ENCODE assay signal across 20 cellular contexts in the genomic region with DNA sequence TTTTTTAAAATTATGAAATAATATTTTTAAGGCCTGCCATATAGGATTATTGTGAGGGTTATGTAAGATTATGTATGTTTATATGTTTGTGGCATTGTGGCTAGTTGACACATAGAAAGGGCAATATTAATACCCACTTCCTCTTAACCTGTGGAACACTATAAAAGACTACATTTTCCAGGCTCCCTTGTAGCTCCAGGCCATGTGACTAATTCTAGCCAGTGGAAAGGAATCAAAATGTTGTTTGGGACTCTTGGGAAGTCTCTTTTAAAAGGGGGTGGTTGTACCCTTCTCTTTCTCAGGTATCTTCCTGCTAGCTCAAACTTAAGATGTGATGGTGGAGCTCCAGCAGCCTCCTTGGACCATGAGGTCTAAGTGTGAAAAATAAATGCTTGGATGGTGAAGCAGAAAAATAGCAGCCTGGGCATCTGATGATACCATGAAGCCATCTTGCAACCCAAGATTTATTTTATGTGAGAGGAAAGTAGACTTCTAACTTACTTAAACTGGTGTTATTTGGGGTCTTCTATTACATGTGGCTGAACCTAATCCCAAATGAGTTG. TPM values are rescaled to one million over a fixed set of nuclear protein-coding genes. Genes with fewer than 3 reads are reported as not detected.
A peak's percentile ranks its signal among the peaks of the same experiment; 100 is the strongest.
DNase-seq lines count a peak whose midpoint lies in the region; ATAC-seq, FAIRE-seq and TF ChIP-seq lines count a peak whose summit lies in the region.
"Had no signal": no experiment of that assay in that cellular context is flagged by ENCODE, and none has a peak within 500 bp of the region (broad histone marks: within the 10 kb centered on the region; RNA-seq: fewer than 3 reads in every experiment).

No MANE protein-coding gene starts in this region.

- no peaks in the 10 kb centered on the region for H3K79me2 ChIP-seq in K562 (ENCODE audit: control insufficient read depth, insufficient read depth, low read length)

- intact Hi-C loops in K562 (cut with micrococcal nuclease) = no loop called here

- no TSS peak for BruUV-seq in K562 (replicated peaks; lab: Mats Ljungman, UMichigan)

- no peak for TF ChIP-seq EP300 in K562 (IDR thresholded peaks at IDR 0.05; ENCODE audit: low read length)

- no peak overlapping the region for H3K27ac ChIP-seq in K562 (ENCODE audit: extremely low read depth, low read depth, low read length)
- H3K27ac ChIP-seq: A549, C4-2B had no signal

- no peak overlapping the region for H3K9ac ChIP-seq in K562 (ENCODE audit: insufficient read depth in 1 of 2, low read depth in 2 of 2, low read length in 2 of 2)

- ATAC-seq in K562 = no peak
- ATAC-seq: A549; CD8-positive, alpha-beta T cell; GM23338 had no signal

- no peak for TF ChIP-seq RAD21 in K562 (CRISPR knock-in tag; conservative IDR thresholded peaks at IDR 0.05 in 1 of 2, IDR thresholded peaks at IDR 0.05 in 1 of 2)

- H3K36me3 ChIP-seq in K562 (ENCODE audit: control insufficient read depth, insufficient read depth, low read length) = no peaks in the 10 kb centered on the region
- H3K36me3 ChIP-seq: BE2C had no signal

- DNase-seq in CD1c-positive myeloid dendritic cell (ENCODE audit: extremely low spot score) (peak; percentile 19), ELR (ENCODE audit: low read depth) (peak; percentile 20), NB4 (ENCODE audit: low read depth) (peak; percentile 34), K562 (ENCODE audit: extremely low read depth in 1 of 4, low spot score in 3 of 4) (no peak), NCI-H748 treated with DMSO at 0.1 percent for 48 hours (lab: John Stamatoyannopoulos, UW) (no peak), NCI-H69 (lab: John Stamatoyannopoulos, UW) (no peak)
- DNase-seq in activated CD4-positive, alpha-beta T cell treated with anti-CD3 and anti-CD28 coated beads for 4 hours = no peak
- DNase-seq: BE2C; CD8-positive, alpha-beta T cell; COR-L47; DMS153; DMS79 treated with DMSO at 0.1 percent for 48 hours; EL; GDM1; HCEC 1CT; HFFc6 had no signal

- peaks cover 0 to 3% of the 10 kb centered on the region in 2 experiments; a peak in 2 of 5 replicates for H3K4me1 ChIP-seq in K562 (replicated peaks in 1 of 2; ENCODE audit: control insufficient read depth in 2 of 2, insufficient read depth in 2 of 2, low read length in 2 of 2)
- H3K4me1 ChIP-seq: BE2C had no signal

- TF ChIP-seq CTCF in NB4 (IDR thresholded peaks at IDR 0.05; ENCODE audit: low read depth, low read length) = no peak
- no peak for TF ChIP-seq CTCF in K562 (IDR thresholded peaks at IDR 0.05 in 2 of 3, conservative IDR thresholded peaks at IDR 0.05 in 1 of 3; ENCODE audit: insufficient read depth in 2 of 3, low read depth in 1 of 3, low read length in 3 of 3)

- H3K9me3 ChIP-seq in K562 (replicated peaks; ENCODE audit: control insufficient read depth, insufficient read depth, low read depth, low read length) = no peaks in the 10 kb centered on the region
- H3K9me3 ChIP-seq: A549, BE2C had no signal

- CTCF ChIA-PET in K562 (lab: Yijun Ruan, JAX; ENCODE audit: low intra/inter-chr PET ratio) = no interaction called here

- TF ChIP-seq POLR2A in NB4 (IDR thresholded peaks at IDR 0.05; ENCODE audit: extremely low read depth, insufficient read length) (no peak), K562 (conservative IDR thresholded peaks at IDR 0.05) (no peak)

- H3K4me3 ChIP-seq in NB4 (ENCODE audit: low read depth, low read length) (no peak overlapping the region), K562 (no peak overlapping the region)
- H3K4me3 ChIP-seq: A549, GM23338 had no signal

- H3K9me1 ChIP-seq in K562 (ENCODE audit: control insufficient read depth, insufficient read depth, low read length) = no peaks in the 10 kb centered on the region

- POLR2A ChIA-PET in K562 (lab: Yijun Ruan, JAX) = interaction anchor here (0.7 kb wide), 1 partner anchor 148 kb away, joined by 3 read pairs; no protein-coding TSS in a partner anchor

- FAIRE-seq in K562 (lab: Jason Lieb, UNC) = no peak
- FAIRE-seq: A549, D721Med had no signal

- peaks cover 7 to 15% of the 10 kb centered on the region in 2 experiments for H3K27me3 ChIP-seq in K562 (ENCODE audit: control insufficient read depth in 2 of 2, insufficient read depth in 2 of 2, low read length in 2 of 2)
- H3K27me3 ChIP-seq: BE2C had no signal

- no peak overlapping the region for H2AFZ ChIP-seq in K562 (ENCODE audit: low read depth, low read length)
- H2AFZ ChIP-seq: GM23338 had no signal

- in situ Hi-C loops in K562 (cut with MboI) = no loop called here

- no peak overlapping the region for H3K4me2 ChIP-seq in K562 (ENCODE audit: insufficient read depth, low read length)
- H3K4me2 ChIP-seq: A549, GM23338 had no signal

- H4K20me1 ChIP-seq in K562 (replicated peaks; ENCODE audit: control insufficient read depth, insufficient read depth, low read length) = no peaks in the 10 kb centered on the region

TF ChIP-seq in K562, 482 proteins besides CTCF, POLR2A, EP300 and RAD21:
- TF ChIP-seq, protein P1, sequence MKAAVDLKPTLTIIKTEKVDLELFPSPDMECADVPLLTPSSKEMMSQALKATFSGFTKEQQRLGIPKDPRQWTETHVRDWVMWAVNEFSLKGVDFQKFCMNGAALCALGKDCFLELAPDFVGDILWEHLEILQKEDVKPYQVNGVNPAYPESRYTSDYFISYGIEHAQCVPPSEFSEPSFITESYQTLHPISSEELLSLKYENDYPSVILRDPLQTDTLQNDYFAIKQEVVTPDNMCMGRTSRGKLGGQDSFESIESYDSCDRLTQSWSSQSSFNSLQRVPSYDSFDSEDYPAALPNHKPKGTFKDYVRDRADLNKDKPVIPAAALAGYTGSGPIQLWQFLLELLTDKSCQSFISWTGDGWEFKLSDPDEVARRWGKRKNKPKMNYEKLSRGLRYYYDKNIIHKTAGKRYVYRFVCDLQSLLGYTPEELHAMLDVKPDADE (conservative IDR thresholded peaks at IDR 0.05; ENCODE audit: control insufficient read depth, low read depth, low read length) = no peak
- TF ChIP-seq, protein P2, sequence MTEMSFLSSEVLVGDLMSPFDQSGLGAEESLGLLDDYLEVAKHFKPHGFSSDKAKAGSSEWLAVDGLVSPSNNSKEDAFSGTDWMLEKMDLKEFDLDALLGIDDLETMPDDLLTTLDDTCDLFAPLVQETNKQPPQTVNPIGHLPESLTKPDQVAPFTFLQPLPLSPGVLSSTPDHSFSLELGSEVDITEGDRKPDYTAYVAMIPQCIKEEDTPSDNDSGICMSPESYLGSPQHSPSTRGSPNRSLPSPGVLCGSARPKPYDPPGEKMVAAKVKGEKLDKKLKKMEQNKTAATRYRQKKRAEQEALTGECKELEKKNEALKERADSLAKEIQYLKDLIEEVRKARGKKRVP (CRISPR knock-in tag; IDR thresholded peaks at IDR 0.05) = no peak
- peak; percentile 82 for TF ChIP-seq RBM25 (IDR thresholded peaks at IDR 0.05; ENCODE audit: low read depth, low read length, severe bottlenecking)
- no peak for TF ChIP-seq KLF13 (tag; IDR thresholded peaks at IDR 0.05; ENCODE audit: borderline replicate concordance, low read depth)
- TF ChIP-seq, protein P3, sequence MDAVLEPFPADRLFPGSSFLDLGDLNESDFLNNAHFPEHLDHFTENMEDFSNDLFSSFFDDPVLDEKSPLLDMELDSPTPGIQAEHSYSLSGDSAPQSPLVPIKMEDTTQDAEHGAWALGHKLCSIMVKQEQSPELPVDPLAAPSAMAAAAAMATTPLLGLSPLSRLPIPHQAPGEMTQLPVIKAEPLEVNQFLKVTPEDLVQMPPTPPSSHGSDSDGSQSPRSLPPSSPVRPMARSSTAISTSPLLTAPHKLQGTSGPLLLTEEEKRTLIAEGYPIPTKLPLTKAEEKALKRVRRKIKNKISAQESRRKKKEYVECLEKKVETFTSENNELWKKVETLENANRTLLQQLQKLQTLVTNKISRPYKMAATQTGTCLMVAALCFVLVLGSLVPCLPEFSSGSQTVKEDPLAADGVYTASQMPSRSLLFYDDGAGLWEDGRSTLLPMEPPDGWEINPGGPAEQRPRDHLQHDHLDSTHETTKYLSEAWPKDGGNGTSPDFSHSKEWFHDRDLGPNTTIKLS (IDR thresholded peaks at IDR 0.05; ENCODE audit: borderline replicate concordance, low read depth) = no peak
- TF ChIP-seq HCFC1 (IDR thresholded peaks at IDR 0.05; ENCODE audit: low read depth, low read length) = 0 out of 2 replicates have a peak, but pooled peaks have one; percentile 10

RNA-seq across cellular contexts. Expression of a gene that starts 39.2 kb away (rescaled TPM):
- total RNA-seq in K562 (2011; cell fraction: chromatin; rRNA removed; ENCODE audit: low replicate concordance) = 1.1 TPM in 1 of 2 replicates, not detected in the other
- total RNA-seq in K562 (2011; cell fraction: nucleolus; rRNA removed) = 0.66 and 0.67 TPM in 2 replicates
- 0.29 TPM in 1 of 2 replicates, not detected in the other for total RNA-seq in K562 (2011; cell fraction: nucleoplasm; rRNA removed)
- total RNA-seq in K562 (2014; rRNA removed) = 0.37 TPM in 1 of 2 replicates, not detected in the other
- total RNA-seq in K562 (2014; rRNA removed; fragmentation: Illumina TruSeq; extraction: Trizol) = not detected in 2 replicates
- not detected in 2 replicates for total RNA-seq in K562 (2015; rRNA removed; fragmentation: Illumina TruSeq; extraction: Trizol)
- not detected in 2 replicates for total RNA-seq in K562 (2021)
- 0.10 and 0.23 TPM in 2 replicates for polyA plus RNA-seq in K562 (2011; rRNA removed)
- 0.18 TPM in 1 of 2 replicates, not detected in the other for polyA plus RNA-seq in K562 (2011; cell fraction: cytosol; rRNA removed)
- 0.18 and 0.32 TPM in 2 replicates for polyA plus RNA-seq in K562 (2011; cell fraction: nucleus; rRNA removed)
- polyA plus RNA-seq in K562 (2012) = 0.09 and 0.17 TPM in 2 replicates
- polyA plus RNA-seq in K562 (2014; fragmentation: Illumina TruSeq; extraction: Trizol) = 0.19 TPM in 1 of 2 replicates, not detected in the other
- not detected for polyA plus RNA-seq in K562 (2014; fragmentation: Nextera tagmentation; extraction: Ambion mirVana)
- polyA plus RNA-seq in K562 (2014; rRNA removed) = 1.1 TPM in 1 of 2 replicates, not detected in the other
- not detected in 2 replicates for polyA minus RNA-seq in K562 (2011; rRNA and poly(A)+ RNA removed)
- polyA minus RNA-seq in K562 (2011; cell fraction: cytosol; rRNA and poly(A)+ RNA removed) = not detected in 2 replicates
- polyA minus RNA-seq in K562 (2011; cell fraction: nucleus; rRNA and poly(A)+ RNA removed) = 0.78 TPM in 1 of 2 replicates, not detected in the other
- total RNA-seq: CD8-positive, alpha-beta T cell; HFFc6 had no signal
- polyA plus RNA-seq: GM23338 had no signal

Comparison
In these comparisons a context has a peak if more than half of its experiments do, and no peak if none do; other contexts are left out.
1. DNase-seq: peak in CD1c-positive myeloid dendritic cell (single experiment), ELR (single experiment) and NB4 (single experiment); none in K562 (0 of 4), NCI-H748 treated with DMSO at 0.1 percent for 48 hours (single experiment), activated CD4-positive, alpha-beta T cell treated with anti-CD3 and anti-CD28 coated beads for 4 hours (0 of 2) and NCI-H69 (single experiment).